In genomic region chrX:23936198-23936597, GRCh38 we compare ENCODE assay signal across 27 cellular contexts.
"Had no signal": no experiment of that assay in that cellular context is flagged by ENCODE, and none has a peak within 500 bp of the region (broad histone marks: within the 10 kb centered on the region; RNA-seq: fewer than 3 reads in every experiment).

No MANE protein-coding gene starts in this region.

- ATAC-seq: activated CD4-positive, alpha-beta T cell treated with anti-CD3 and anti-CD28 coated beads for 36 hours; activated CD4-positive, CD25-positive, alpha-beta regulatory T cell treated with anti-CD3 and anti-CD28 coated beads, Interleukin-2, amount 50 U/mL, for 24 hours; activated CD8-positive, alpha-beta memory T cell treated with anti-CD3 and anti-CD28 coated beads, Interleukin-2, amount 10 ng/mL, durations not matched to agents 7 days and 5 days; Panc1 had no signal

- DNase-seq: activated CD4-positive, alpha-beta memory T cell treated with anti-CD3 and anti-CD28 coated beads, Interleukin-2, amount 10 ng/mL, durations not matched to agents 7 days and 5 days; activated CD4-positive, alpha-beta T cell treated with anti-CD3 and anti-CD28 coated beads for 36 hours; activated CD8-positive, alpha-beta memory T cell treated with anti-CD3 and anti-CD28 coated beads for 24 hours; activated CD8-positive, alpha-beta memory T cell treated with anti-CD3 and anti-CD28 coated beads, Interleukin-2, amount 10 ng/mL, durations not matched to agents 7 days and 5 days; activated CD8-positive, alpha-beta memory T cell treated with anti-CD3 and anti-CD28 coated beads, Interleukin-2, amount 50 U/mL, for 48 hours; activated effector memory CD4-positive, alpha-beta T cell treated with Interleukin-2 at 50 U/mL for 16 hours; activated naive CD4-positive, alpha-beta T cell treated with anti-CD3 and anti-CD28 coated beads, Interleukin-2, amount 50 U/mL, for 16 hours; activated naive CD8-positive, alpha-beta T cell treated with anti-CD3 and anti-CD28 coated beads for 36 hours; activated T-cell treated with anti-CD3 and anti-CD28 coated beads, Interleukin-2, amount 50 U/mL, for 48 hours; amniotic stem cell; Karpas-422; KBM-7; NCI-H1105; NCI-H1417 treated with DMSO at 0.1 percent for 48 hours; NCI-H2029; NCI-H2107; NCI-H2171; NCI-H226; NCI-H446 treated with DMSO at 0.1 percent for 48 hours; SHP77; SJCRH30; T1000 had no signal

- H3K4me3 ChIP-seq: ascending aorta, cardiac muscle cell, SJCRH30, SK-N-MC had no signal

- H3K9me3 ChIP-seq: ascending aorta, SJCRH30 had no signal

- H3K36me3 ChIP-seq: ascending aorta, cardiac muscle cell, SJCRH30 had no signal

- H3K27ac ChIP-seq: ascending aorta, cardiac muscle cell, SJCRH30, SK-N-MC had no signal

- H3K4me1 ChIP-seq: ascending aorta, SJCRH30 had no signal
